Comparison of ENCODE assay signal across 8 cellular contexts in genomic region chr12:54201001-54201794, GRCh38. TPM values are rescaled to one million over a fixed set of nuclear protein-coding genes. Genes with fewer than 3 reads are reported as not detected.
A peak's percentile ranks its signal among the peaks of the same experiment; 100 is the strongest.
DNase-seq lines count a peak whose midpoint lies in the region; ATAC-seq and TF ChIP-seq lines count a peak whose summit lies in the region.

No MANE protein-coding gene starts in this region.

- BruUV-seq in Calu3 (replicated peaks; lab: Mats Ljungman, UMichigan), result no TSS peak

- no peaks in the 10 kb centered on the region for H3K36me3 ChIP-seq in left lung

- peaks cover 0 to 9% of the 10 kb centered on the region in 2 donors for H3K4me1 ChIP-seq in left lung

- H3K27ac Mint-ChIP-seq in Calu3 (ENCODE audit: unreplicated experiment), result no peak overlapping the region

- H3K27me3 Mint-ChIP-seq in Calu3 (ENCODE audit: unreplicated experiment), result peaks cover 82% of the 10 kb centered on the region

- H3K4me3 Mint-ChIP-seq in Calu3 (ENCODE audit: low read depth, unreplicated experiment), result no peak overlapping the region

- ATAC-seq in left lung (peak; percentile 96), HG03025 (IDR thresholded peaks at IDR 0.05; ENCODE audit: low FRiP score, unreplicated experiment) (no peak)

- H3K4me3 ChIP-seq in HFF-Myc (replicated peaks; ENCODE audit: low read depth, low read length) (no peak overlapping the region), left lung (no peak overlapping the region)

- no peaks in the 10 kb centered on the region for H3K4me1 Mint-ChIP-seq in Calu3 (ENCODE audit: low read depth, unreplicated experiment)

- no peaks in the 10 kb centered on the region for H3K9me3 ChIP-seq in left lung

- DNase-seq in Calu3 (peak; percentile 88), HFF-Myc (ENCODE audit: extremely low read depth, low read depth) (no peak), NCI-H226 (peak; percentile 62), left lung (peak; percentile 61 to 88)
- peak; percentile 25 for DNase-seq in activated CD4-positive, CD25-positive, alpha-beta regulatory T cell treated with anti-CD3 and anti-CD28 coated beads, Interleukin-2, amount 50 U/mL, for 16 hours (ENCODE audit: low read depth, low spot score)
- peak; percentile 58 for DNase-seq in central memory CD4-positive, alpha-beta T cell
- DNase-seq in stimulated activated CD4-positive, alpha-beta T cell treated with anti-CD3 and anti-CD28 coated beads, TNF-alpha, amount 100 ng/mL, for 4 hours (ENCODE audit: low read depth in 3 of 3), result peak; percentile 31 to 38 (median 32)

- H3K27ac ChIP-seq in left lung, result no peak overlapping the region

- no peaks in the 10 kb centered on the region for H3K36me3 Mint-ChIP-seq in Calu3 (ENCODE audit: insufficient read depth, unreplicated experiment)

- H3K9me3 Mint-ChIP-seq in Calu3 (ENCODE audit: low read depth, unreplicated experiment), result no peaks in the 10 kb centered on the region

- intact Hi-C loops in Calu3 (cut with micrococcal nuclease; ENCODE audit: unreplicated experiment) (loop anchor here (2.0 kb wide), 1 partner anchor 194 kb away; no protein-coding TSS in a partner anchor), left lung (cut with DNase I) (loop anchor here in 1 of 2 donors (5.0 kb wide), 1 partner anchor 194 kb away; the partner anchor contains the start of gene HOXC8)

- peaks cover 11 to 95% of the 10 kb centered on the region in 2 donors for H3K27me3 ChIP-seq in left lung

- TF ChIP-seq CTCF in Calu3 (IDR thresholded peaks at IDR 0.05; ENCODE audit: unreplicated experiment), result peak; percentile 98
- TF ChIP-seq CTCF in HFF-Myc (IDR thresholded peaks at IDR 0.05; ENCODE audit: low read depth, low read length, missing control alignments), result peak; percentile 98
- TF ChIP-seq CTCF in left lung (IDR thresholded peaks at IDR 0.05), result peak; percentile 97 to 99

- CTCF ChIA-PET in Calu3 (lab: Charles Lee), result interaction anchor here (0.6 to 2.2 kb wide), 23 partner anchors 8 to 499 kb away, joined by 3 to 58 read pairs (median 4); partner anchors contain the start of genes HOXC10, HOXC5, HOXC6 and HOXC8

RNA-seq across cellular contexts. Expression of gene SMUG1, which starts 12.4 kb away (rescaled TPM):
- total RNA-seq in Calu3 (2022), result 66.2 and 69.4 TPM in 2 replicates
- total RNA-seq in left lung, result 10 to 100 TPM; 28.8 to 32.8 TPM
